ENCODE assay signal across 1 cellular context in genomic region chr5:173670130-173670591, GRCh38.
TF ChIP-seq lines count a peak whose summit lies in the region.

No MANE protein-coding gene starts in this region.

TF ChIP-seq in HepG2, 621 proteins besides CTCF, POLR2A, EP300 and RAD21 (continued from another document):
- TF ChIP-seq ZHX1 (CRISPR knock-in tag; IDR thresholded peaks at IDR 0.05; ENCODE audit: low read depth) (no peak), ZNF597 (CRISPR knock-in tag; IDR thresholded peaks at IDR 0.05) (no peak)
